Comparison of ENCODE assay signal across 9 cellular contexts in genomic region chr6:101402618-101403002, GRCh38. TPM values are rescaled to one million over a fixed set of nuclear protein-coding genes. Genes with fewer than 3 reads are reported as not detected.
DNase-seq lines count a peak whose midpoint lies in the region; ATAC-seq and TF ChIP-seq lines count a peak whose summit lies in the region.
"Had no signal": no experiment of that assay in that cellular context is flagged by ENCODE, and none has a peak within 500 bp of the region (broad histone marks: within the 10 kb centered on the region; RNA-seq: fewer than 3 reads in every experiment).

No MANE protein-coding gene starts in this region.

- H3K4me3 ChIP-seq in fibroblast of the aortic adventitia (ENCODE audit: low read depth, low read length), result peak overlapping the region; percentile 52

- no peak for ATAC-seq in stimulated activated naive CD8-positive, alpha-beta T cell treated with anti-CD3 and anti-CD28 coated beads, Interleukin-15, amount 100 ng/mL, for 72 hours
- no peak for ATAC-seq in natural killer cell

- intact Hi-C loops in natural killer cell (cut with micrococcal nuclease), result no loop called here

- H3K4me3 Mint-ChIP-seq in stimulated activated naive CD8-positive, alpha-beta T cell treated with anti-CD3 and anti-CD28 coated beads, Interleukin-15, amount 100 ng/mL, for 72 hours, result no peak overlapping the region
- H3K4me3 Mint-ChIP-seq in natural killer cell, result no peak overlapping the region

- peaks cover 9 to 23% of the 10 kb centered on the region in 2 donors for H3K9me3 Mint-ChIP-seq in stimulated activated naive CD8-positive, alpha-beta T cell treated with anti-CD3 and anti-CD28 coated beads, Interleukin-15, amount 100 ng/mL, for 72 hours
- peaks cover 14 to 15% of the 10 kb centered on the region in 2 donors for H3K9me3 Mint-ChIP-seq in natural killer cell

- H3K27ac Mint-ChIP-seq in stimulated activated naive CD8-positive, alpha-beta T cell treated with anti-CD3 and anti-CD28 coated beads, Interleukin-15, amount 100 ng/mL, for 72 hours, result no peak overlapping the region
- no peak overlapping the region for H3K27ac Mint-ChIP-seq in natural killer cell

- DNase-seq in DMS79 (lab: John Stamatoyannopoulos, UW), result peak; percentile 67
- peak; percentile 51 for DNase-seq in NCI-H2227 treated with DMSO at 0.1 percent for 48 hours (lab: John Stamatoyannopoulos, UW)
- no peak for DNase-seq in fibroblast of the aortic adventitia (ENCODE audit: low read depth)
- peak; percentile 27 for DNase-seq in myocyte (ENCODE audit: low read depth)
- no peak for DNase-seq in stimulated activated naive CD8-positive, alpha-beta T cell treated with anti-CD3 and anti-CD28 coated beads, Interleukin-15, amount 100 ng/mL, for 72 hours
- no peak for DNase-seq in natural killer cell
- no peak for DNase-seq in GM19240 (ENCODE audit: insufficient read length, low spot score)
- no peak for DNase-seq in HUDEP-2 (lab: John Stamatoyannopoulos, UW; ENCODE audit: unreplicated experiment in 76 of 76)

- no peak for TF ChIP-seq CTCF in fibroblast of the aortic adventitia (IDR thresholded peaks at IDR 0.05; ENCODE audit: insufficient read depth, low read length)
- TF ChIP-seq CTCF in natural killer cell (IDR thresholded peaks at IDR 0.05), result no peak

- H3K27me3 Mint-ChIP-seq in stimulated activated naive CD8-positive, alpha-beta T cell treated with anti-CD3 and anti-CD28 coated beads, Interleukin-15, amount 100 ng/mL, for 72 hours, result peaks cover 61% of the 10 kb centered on the region
- peaks cover 27 to 34% of the 10 kb centered on the region in 2 donors for H3K27me3 Mint-ChIP-seq in natural killer cell (ENCODE audit: low read depth in 2 of 2)

- no peaks in the 10 kb centered on the region for H3K36me3 Mint-ChIP-seq in natural killer cell

- no peaks in the 10 kb centered on the region for H3K4me1 Mint-ChIP-seq in stimulated activated naive CD8-positive, alpha-beta T cell treated with anti-CD3 and anti-CD28 coated beads, Interleukin-15, amount 100 ng/mL, for 72 hours
- H3K4me1 Mint-ChIP-seq in natural killer cell, result no peaks in the 10 kb centered on the region

RNA-seq across cellular contexts. Expression of gene GRIK2, which starts 9.1 kb away (rescaled TPM):
- total RNA-seq in fibroblast of the aortic adventitia (ENCODE audit: low replicate concordance) (8.3 and 8.9 TPM in 2 replicates), myocyte (9.2 and 14.3 TPM in 2 replicates), natural killer cell (not detected)
- 7.8 TPM for polyA plus RNA-seq in myocyte (2012)
- total RNA-seq: pulmonary artery endothelial cell had no signal

Comparison
In these comparisons a context has a peak if more than half of its experiments do, and no peak if none do; other contexts are left out.
1. DNase-seq: peak in DMS79 (single experiment), NCI-H2227 treated with DMSO at 0.1 percent for 48 hours (single experiment) and myocyte (single experiment); none in fibroblast of the aortic adventitia (single experiment), stimulated activated naive CD8-positive, alpha-beta T cell treated with anti-CD3 and anti-CD28 coated beads, Interleukin-15, amount 100 ng/mL, for 72 hours (0 of 2), natural killer cell (single experiment), GM19240 (single experiment) and HUDEP-2 (0 of 76).